Comparison of ENCODE assay signal across 8 cellular contexts in genomic region chr11:65637794-65638317, GRCh38. TPM values are rescaled to one million over a fixed set of nuclear protein-coding genes. Genes with fewer than 3 reads are reported as not detected.
DNase-seq lines count a peak whose midpoint lies in the region; ATAC-seq and TF ChIP-seq lines count a peak whose summit lies in the region.

Gene SIPA1 (plus strand): TSS chr11:65638101. CDS start chr11:65640922, 2,821 bp downstream.

- H3K4me1 ChIP-seq in SK-N-SH (ENCODE audit: control insufficient read depth in 1 of 2, insufficient read depth in 2 of 2, low read depth in 1 of 2, low read length in 1 of 2) = peaks cover 5 to 25% of the 10 kb centered on the region in 2 experiments; a peak in 3 of 4 replicates
- peaks cover 51 to 53% of the 10 kb centered on the region in 2 experiments for H3K4me1 ChIP-seq in neutrophil (ENCODE audit: control insufficient read depth in 1 of 2, insufficient read depth in 1 of 2, low read depth in 1 of 2, low read length in 1 of 2)
- peaks cover 23 to 40% of the 10 kb centered on the region in 2 donors for H3K4me1 ChIP-seq in thoracic aorta (ENCODE audit: control insufficient read depth in 1 of 2, low read depth in 2 of 2)

- peak within 1 kb of the TSS; percentile 68 for H3K9ac ChIP-seq in SK-N-SH

- peaks cover 9% of the 10 kb centered on the region for H4K20me1 ChIP-seq in SK-N-SH (ENCODE audit: insufficient read depth)

- H3K27me3 ChIP-seq in SK-N-SH (ENCODE audit: insufficient read depth) (no peaks in the 10 kb centered on the region), neutrophil (no peaks in the 10 kb centered on the region), thoracic aorta (replicated peaks; ENCODE audit: insufficient read depth) (no peaks in the 10 kb centered on the region)

- H3K9me3 ChIP-seq in SK-N-SH (no peaks in the 10 kb centered on the region), neutrophil (no peaks in the 10 kb centered on the region), thoracic aorta (no peaks in the 10 kb centered on the region)

- H3K79me2 ChIP-seq in SK-N-SH (ENCODE audit: insufficient read depth) = peaks cover 16% of the 10 kb centered on the region

- H2AFZ ChIP-seq in SK-N-SH (ENCODE audit: low read depth) = no peak within 1 kb of the TSS

- TF ChIP-seq EP300 in SK-N-SH (IDR thresholded peaks at IDR 0.05; ENCODE audit: borderline replicate concordance in 1 of 2, low read depth in 1 of 2, low read length in 1 of 2) = no peak

- ATAC-seq in thoracic aorta (ENCODE audit: insufficient number of reproducible peaks, low FRiP score, low read depth) = peak; percentile 52

- peak; percentile 56 for TF ChIP-seq RAD21 in SK-N-SH (IDR thresholded peaks at IDR 0.05; ENCODE audit: low read length)

- WGBS in SK-N-SH (ENCODE audit: low lambda C conversion rate) = 15% methylated on average over 16 of the region's 42 CpGs

- DNase-seq in GM19238 (ENCODE audit: insufficient read length, low spot score) (peak; percentile 79), HUDEP-2 (lab: John Stamatoyannopoulos, UW; ENCODE audit: unreplicated experiment in 76 of 76) (peak in 57 of 76 experiments; percentile 14 to 77 (median 58)), SK-N-SH (peak; percentile 96), germinal center (ENCODE audit: low spot score) (peak; percentile 75), thoracic aorta (ENCODE audit: low spot score) (no peak)
- DNase-seq in activated naive CD4-positive, alpha-beta T cell treated with anti-CD3 and anti-CD28 coated beads, Interleukin-2, amount 50 U/mL, for 16 hours = peak; percentile 71

- H3K27ac ChIP-seq in C4-2B (peak within 1 kb of the TSS; percentile 38), SK-N-SH (ENCODE audit: low read depth in 2 of 2, low read length in 1 of 2) (peak within 1 kb of the TSS; percentile 61 to 92; a peak in 3 of 4 replicates), neutrophil (peak within 1 kb of the TSS; percentile 100), thoracic aorta (peak within 1 kb of the TSS; percentile 53 to 74)

- POLR2A ChIA-PET in SK-N-SH (lab: Yijun Ruan, JAX) = interaction anchor here (0.6 to 3.9 kb wide), 9 partner anchors 9 to 97 kb away, joined by 3 to 25 read pairs (median 5); partner anchors contain the start of genes EHBP1L1, PCNX3 and RELA

- H3K9me2 ChIP-seq in SK-N-SH = no peaks in the 10 kb centered on the region

- TF ChIP-seq CTCF in C4-2B (conservative IDR thresholded peaks at IDR 0.05) = no peak; the same call in 1 of the 2 replicates
- peak; percentile 56 for TF ChIP-seq CTCF in SK-N-SH (IDR thresholded peaks at IDR 0.05)
- TF ChIP-seq CTCF in neutrophil (IDR thresholded peaks at IDR 0.05) = peak; percentile 41
- peak; percentile 26 for TF ChIP-seq CTCF in thoracic aorta (IDR thresholded peaks at IDR 0.05)

- CTCF ChIA-PET in SK-N-SH (lab: Yijun Ruan, JAX) = interaction anchor here (0.6 to 4.5 kb wide), 19 partner anchors 8 to 247 kb away, joined by 3 to 42 read pairs (median 4); partner anchors contain the start of genes FAM89B, KAT5 and RELA

- H3K36me3 ChIP-seq in SK-N-SH (replicated peaks in 1 of 2; ENCODE audit: control insufficient read depth in 1 of 2, insufficient read depth in 2 of 2, low read length in 1 of 2) (peaks cover 3 to 44% of the 10 kb centered on the region in 2 experiments), neutrophil (peaks cover 61% of the 10 kb centered on the region), thoracic aorta (peaks cover 42% of the 10 kb centered on the region)

- H3K4me2 ChIP-seq in SK-N-SH = peak within 1 kb of the TSS; percentile 99

- H3K4me3 ChIP-seq in SK-N-SH (ENCODE audit: low read depth in 2 of 2, low read length in 1 of 2) (peak within 1 kb of the TSS; percentile 81 to 89), neutrophil (ENCODE audit: low read depth in 1 of 2, low read length in 1 of 2) (peak within 1 kb of the TSS; percentile 83 to 90), thoracic aorta (peak within 1 kb of the TSS; percentile 87)

- H3F3A ChIP-seq in SK-N-SH (replicated peaks; ENCODE audit: insufficient read depth) = peaks cover 18% of the 10 kb centered on the region

TF ChIP-seq in SK-N-SH, 30 proteins besides CTCF, POLR2A, EP300 and RAD21:
- TF ChIP-seq CHD2 (IDR thresholded peaks at IDR 0.05; ENCODE audit: low read length, partially characterized antibody) (no peak), TEAD4 (IDR thresholded peaks at IDR 0.05; ENCODE audit: borderline replicate concordance, insufficient read depth) (no peak), TAF1 (IDR thresholded peaks at IDR 0.05; ENCODE audit: borderline replicate concordance, low read depth, low read length) (peak; percentile 51; the same call in 1 of the 2 replicates), TCF12 (IDR thresholded peaks at IDR 0.05) (peak; percentile 26; the same call in 1 of the 2 replicates), SIN3A (IDR thresholded peaks at IDR 0.05; ENCODE audit: borderline replicate concordance, low read depth, low read length) (peak; percentile 54; the same call in 1 of the 2 replicates), RCOR1 (IDR thresholded peaks at IDR 0.05; ENCODE audit: low read length) (peak; percentile 47; the same call in 1 of the 2 replicates), NRF1 (IDR thresholded peaks at IDR 0.05; ENCODE audit: low read depth, low read length) (peak; percentile 17; the same call in 1 of the 2 replicates), MXI1 (IDR thresholded peaks at IDR 0.05; ENCODE audit: low read depth, low read length) (peak; percentile 59; the same call in 1 of the 2 replicates), SMC3 (IDR thresholded peaks at IDR 0.05; ENCODE audit: low read depth, low read length) (peak; percentile 39), POLR2AphosphoS5 (IDR thresholded peaks at IDR 0.05; ENCODE audit: low read depth, low read length) (peak; percentile 55)
TF ChIP-seq in SK-N-SH: peak in this region for 8.

RNA-seq across cellular contexts. Expression of gene SIPA1, which starts in this region (rescaled TPM):
- polyA plus RNA-seq in SK-N-SH (2012; rRNA removed) = 15.1 and 18.7 TPM in 2 replicates
- 6.6 and 12.1 TPM in 2 replicates for polyA plus RNA-seq in SK-N-SH (2012; cell fraction: cytosol; rRNA removed)
- 31.5 and 61.6 TPM in 2 replicates for polyA plus RNA-seq in SK-N-SH (2012; cell fraction: nucleus; rRNA removed)
- total RNA-seq in thoracic aorta = 10 to 100 TPM; 47.9 to 69.8 TPM

Comparison
In these comparisons a context has a peak if more than half of its experiments do, and no peak if none do; other contexts are left out.
1. H3K27ac ChIP-seq: peak in every context shown above with its lines; median percentile 100 in neutrophil; 76 in SK-N-SH; 64 in thoracic aorta; 38 in C4-2B.